In genomic region chr18:13452851-13453524, GRCh38 we compare ENCODE assay signal across 1 cellular context.
TF ChIP-seq lines count a peak whose summit lies in the region.

No MANE protein-coding gene starts in this region.

TF ChIP-seq in GM23338, 12 proteins besides CTCF, POLR2A, EP300 and RAD21 (continued from another document):
- TF ChIP-seq ETS1 (IDR thresholded peaks at IDR 0.05) (no peak), ZNF114 (CRISPR knock-in tag; IDR thresholded peaks at IDR 0.05) (no peak), ZNF462 (CRISPR knock-in tag; IDR thresholded peaks at IDR 0.05) (no peak), EZH2 (IDR thresholded peaks at IDR 0.05; ENCODE audit: low read depth, unreplicated experiment) (no peak), CREB1 (CRISPR knock-in tag; IDR thresholded peaks at IDR 0.05; ENCODE audit: low read depth) (no peak), JUNB (IDR thresholded peaks at IDR 0.05; ENCODE audit: unreplicated experiment) (no peak), NANOG (IDR thresholded peaks at IDR 0.05; ENCODE audit: borderline replicate concordance) (no peak), STAT1 (IDR thresholded peaks at IDR 0.05; ENCODE audit: unreplicated experiment) (no peak), ZNF331 (CRISPR knock-in tag; IDR thresholded peaks at IDR 0.05; ENCODE audit: low read depth) (no peak), EZH2phosphoT487 (IDR thresholded peaks at IDR 0.05; ENCODE audit: unreplicated experiment) (no peak)
